Comparison of ENCODE assay signal across 8 cellular contexts in the genomic region with DNA sequence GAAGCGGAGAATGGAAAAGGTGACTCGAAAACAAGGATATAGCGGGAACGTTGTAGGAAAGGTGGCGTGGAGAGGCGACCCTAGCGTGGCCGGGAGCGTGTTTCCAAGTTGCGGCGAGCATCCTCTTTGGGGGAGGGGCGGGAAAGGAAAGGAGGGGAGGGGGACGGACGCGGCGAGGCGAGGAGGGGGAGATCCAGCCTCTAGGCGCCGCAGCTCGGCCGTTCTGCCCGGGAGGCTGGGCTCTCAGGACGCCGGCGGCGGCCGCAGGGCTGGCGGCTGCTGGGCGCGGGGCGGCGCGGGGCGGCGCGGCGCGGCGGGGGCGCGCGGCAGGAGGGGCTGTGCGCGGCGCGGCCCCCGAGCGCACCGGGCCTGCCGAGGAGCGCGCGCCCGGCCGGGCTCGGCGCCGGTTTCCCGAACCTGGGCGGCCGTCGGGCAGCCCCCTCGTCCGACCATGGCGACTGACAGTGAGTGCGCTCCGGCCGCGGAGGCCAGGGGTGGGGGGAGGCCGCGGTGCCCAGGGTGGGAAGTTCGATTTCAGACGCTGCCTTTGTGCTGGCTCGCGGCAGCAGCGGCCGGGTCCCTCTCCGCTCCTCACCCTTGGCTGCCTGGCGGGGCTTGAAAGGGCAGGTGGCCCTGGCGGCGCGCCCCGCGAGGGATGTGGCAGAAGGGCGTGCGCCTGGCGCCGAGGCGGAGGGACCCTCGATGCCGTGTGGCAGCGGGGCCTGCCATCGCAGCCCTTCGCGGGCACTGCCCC. TPM values are rescaled to one million over a fixed set of nuclear protein-coding genes. Genes with fewer than 3 reads are reported as not detected.
DNase-seq lines count a peak whose midpoint lies in the region; ATAC-seq and TF ChIP-seq lines count a peak whose summit lies in the region.

A gene (plus strand): TSS at position 357 of the 754 bp plus-strand sequence.

- ATAC-seq in GM21717 (IDR thresholded peaks at IDR 0.05; ENCODE audit: unreplicated experiment) (no peak), HG02840 (IDR thresholded peaks at IDR 0.05; ENCODE audit: low FRiP score, unreplicated experiment) (no peak)

- no peak for TF ChIP-seq CTCF in glutamatergic neuron (IDR thresholded peaks at IDR 0.05; ENCODE audit: partially characterized antibody, unreplicated experiment)

- H3K9me3 Mint-ChIP-seq in glutamatergic neuron (ENCODE audit: unreplicated experiment) = no peaks in the 10 kb centered on the region

- DNase-seq in NCI-H82 (lab: John Stamatoyannopoulos, UW) (peak; percentile 19), NCI-H82 treated with DMSO at 0.1 percent for 48 hours (lab: John Stamatoyannopoulos, UW; ENCODE audit: unreplicated experiment) (no peak), glutamatergic neuron (peak; percentile 66), renal cortical epithelial cell (ENCODE audit: low read depth) (no peak), AG08395 (ENCODE audit: low spot score) (no peak)
- peak; percentile 62 for DNase-seq in activated CD8-positive, alpha-beta memory T cell treated with anti-CD3 and anti-CD28 coated beads for 24 hours

- H3K4me3 Mint-ChIP-seq in glutamatergic neuron (ENCODE audit: unreplicated experiment) = peak within 1 kb of the TSS; percentile 85

- H3K4me1 Mint-ChIP-seq in glutamatergic neuron (ENCODE audit: low read depth, unreplicated experiment) = no peaks in the 10 kb centered on the region

- no peaks in the 10 kb centered on the region for H3K36me3 Mint-ChIP-seq in glutamatergic neuron (ENCODE audit: unreplicated experiment)

- H3K27ac Mint-ChIP-seq in glutamatergic neuron (ENCODE audit: unreplicated experiment) = no peak within 1 kb of the TSS

- H3K27me3 Mint-ChIP-seq in glutamatergic neuron (ENCODE audit: unreplicated experiment) = peaks cover 14% of the 10 kb centered on the region

RNA-seq across cellular contexts. Expression of the gene that starts here (rescaled TPM):
- total RNA-seq in glutamatergic neuron (ENCODE audit: unreplicated experiment) (1.1 TPM), renal cortical epithelial cell (9.9 and 26.0 TPM in 2 replicates)

Comparison
In these comparisons a context has a peak if more than half of its experiments do, and no peak if none do; other contexts are left out.
1. DNase-seq: peak in NCI-H82 (single experiment), activated CD8-positive, alpha-beta memory T cell treated with anti-CD3 and anti-CD28 coated beads for 24 hours (single experiment) and glutamatergic neuron (single experiment); none in NCI-H82 treated with DMSO at 0.1 percent for 48 hours (single experiment), renal cortical epithelial cell (single experiment) and AG08395 (single experiment).